Comparison of ENCODE assay signal across 8 cellular contexts in the genomic region with DNA sequence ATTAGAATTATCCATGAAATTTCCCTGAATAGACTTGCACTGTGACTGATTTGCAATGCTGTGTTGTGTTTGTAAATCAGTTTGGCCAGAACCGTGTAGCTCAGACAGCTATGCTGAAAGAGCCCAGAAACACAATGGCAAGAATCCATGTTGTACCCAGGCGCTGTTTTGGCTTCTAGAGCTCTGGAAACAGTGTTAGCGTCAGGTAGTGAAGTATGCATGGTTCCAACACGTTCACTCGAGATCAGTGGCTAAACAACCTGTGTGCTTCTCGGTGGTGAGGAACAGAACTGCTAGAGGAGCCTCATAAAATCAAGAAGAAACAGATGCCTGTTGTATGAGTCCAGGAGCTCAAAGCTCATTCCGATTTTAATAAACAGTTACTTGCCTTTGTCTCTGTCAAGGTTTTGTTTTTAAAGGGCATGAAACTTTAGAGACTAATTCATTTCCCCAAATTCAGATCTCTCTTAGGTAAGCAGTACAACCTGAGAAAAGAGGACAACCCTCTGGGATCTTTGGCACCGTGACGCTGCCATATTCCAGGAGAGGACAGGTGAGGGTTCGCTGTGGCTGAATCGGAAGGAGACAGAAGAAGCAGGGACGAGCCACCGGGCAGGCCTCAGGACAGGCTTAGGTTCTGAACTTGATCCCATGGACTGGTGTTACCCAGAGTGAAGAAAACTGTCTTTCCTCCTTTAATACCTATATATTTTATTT. TPM values are rescaled to one million over a fixed set of nuclear protein-coding genes. Genes with fewer than 3 reads are reported as not detected.
DNase-seq lines count a peak whose midpoint lies in the region; ATAC-seq and TF ChIP-seq lines count a peak whose summit lies in the region.

No MANE protein-coding gene starts in this region.

- H3K9me3 ChIP-seq in BLaER1: no peaks in the 10 kb centered on the region
- H3K9me3 ChIP-seq in HCT116 (ENCODE audit: control insufficient read depth in 1 of 2, insufficient read depth in 1 of 2, low read depth in 1 of 2, low read length in 2 of 2): no peaks in the 10 kb centered on the region
- no peaks in the 10 kb centered on the region for H3K9me3 ChIP-seq in right lobe of liver

- TF ChIP-seq CTCF in HCT116 (IDR thresholded peaks at IDR 0.05 in 2 of 3, conservative IDR thresholded peaks at IDR 0.05 in 1 of 3; ENCODE audit: borderline replicate concordance in 1 of 3, insufficient read depth in 1 of 3, low read depth in 2 of 3, low read length in 2 of 3) (no peak), right lobe of liver (IDR thresholded peaks at IDR 0.05) (no peak)
- no peak for TF ChIP-seq CTCF in activated CD8-positive, alpha-beta T cell treated with anti-CD3 and anti-CD28 coated beads for 36 hours (IDR thresholded peaks at IDR 0.05)

- peak overlapping the region; percentile 69 for H3K4me3 ChIP-seq in BLaER1
- H3K4me3 ChIP-seq in HCT116 (replicated peaks in 1 of 2; ENCODE audit: low read depth in 1 of 2, low read length in 2 of 2): peak overlapping the region in 1 of 2 experiments; percentile 62; a peak in 2 of 4 replicates
- peak overlapping the region; percentile 58 to 85 (median 74) for H3K4me3 ChIP-seq in right lobe of liver

- intact Hi-C loops in HCT116 (cut with micrococcal nuclease) (loop anchor here (1.0 to 2.0 kb wide), 3 partner anchors 188 to 461 kb away; a partner anchor contains a TSS), right lobe of liver (cut with DNase I) (loop anchor here (5.0 to 10.0 kb wide), 2 partner anchors 185 to 442 kb away; no protein-coding TSS in a partner anchor)
- intact Hi-C loops in activated CD8-positive, alpha-beta T cell treated with anti-CD3 and anti-CD28 coated beads for 36 hours (cut with micrococcal nuclease): loop anchor here (2.0 to 10.0 kb wide), 4 partner anchors 115 to 445 kb away; no protein-coding TSS in a partner anchor

- H4K20me1 ChIP-seq in BLaER1 (no peaks in the 10 kb centered on the region), HCT116 (ENCODE audit: insufficient read depth) (no peaks in the 10 kb centered on the region)

- H3K27me3 Mint-ChIP-seq in activated CD8-positive, alpha-beta T cell treated with anti-CD3 and anti-CD28 coated beads for 36 hours: no peaks in the 10 kb centered on the region

- 37% methylated on average over 12 of the region's 13 CpGs for WGBS in right lobe of liver (ENCODE audit: insufficient coverage, low coverage, low lambda C conversion rate, missing lambda C conversion rate)

- peaks cover 6% of the 10 kb centered on the region for H3K4me1 Mint-ChIP-seq in activated CD8-positive, alpha-beta T cell treated with anti-CD3 and anti-CD28 coated beads for 36 hours (ENCODE audit: low read depth)

- RAD21 ChIA-PET in HCT116 (lab: Charles Lee; ENCODE audit: low non-redundant PET in 1 of 2, low total read pairs in 2 of 2, uncharacterized antibody in 2 of 2, unreplicated experiment in 2 of 2): interaction anchor here (1.1 to 1.2 kb wide), 2 partner anchors 444 to 601 kb away, joined by 3 read pairs; no protein-coding TSS in a partner anchor

- H3K27ac ChIP-seq in BLaER1 (peak overlapping the region; percentile 86; the same call in 1 of the 2 replicates), HCT116 (ENCODE audit: low read depth, low read length) (no peak overlapping the region), right lobe of liver (peak overlapping the region; percentile 2 to 38 (median 15))

- H2AFZ ChIP-seq in HCT116 (ENCODE audit: low read depth, low read length, poor library complexity, severe bottlenecking): peak overlapping the region; percentile 48

- H3K36me3 Mint-ChIP-seq in activated CD8-positive, alpha-beta T cell treated with anti-CD3 and anti-CD28 coated beads for 36 hours (ENCODE audit: low read depth): no peaks in the 10 kb centered on the region

- peak overlapping the region; percentile 90 for H3K4me2 ChIP-seq in BLaER1
- peak overlapping the region; percentile 95 for H3K4me2 ChIP-seq in HCT116 (ENCODE audit: low read length)

- H3K27me3 ChIP-seq in BLaER1: no peaks in the 10 kb centered on the region
- no peaks in the 10 kb centered on the region for H3K27me3 ChIP-seq in HCT116 (ENCODE audit: insufficient read depth, low read length)
- H3K27me3 ChIP-seq in right lobe of liver: no peaks in the 10 kb centered on the region

- H3K36me3 ChIP-seq in BLaER1: peaks cover 13% of the 10 kb centered on the region
- H3K36me3 ChIP-seq in HCT116 (ENCODE audit: control insufficient read depth in 1 of 2, insufficient read depth in 2 of 2, low read length in 2 of 2): peaks cover 0 to 6% of the 10 kb centered on the region in 2 experiments; a peak in 1 of 4 replicates
- H3K36me3 ChIP-seq in right lobe of liver: no peaks in the 10 kb centered on the region

- DNase-seq in HCT116 (ENCODE audit: low read depth, low spot score): no peak
- DNase-seq in activated CD8-positive, alpha-beta T cell treated with anti-CD3 and anti-CD28 coated beads for 36 hours: no peak
- DNase-seq in right lobe of liver: peak in 1 of 3 donors; percentile 60
- DNase-seq in amniotic stem cell (lab: John Stamatoyannopoulos, UW): no peak
- DNase-seq in foreskin melanocyte: no peak
- no peak for DNase-seq in D341Med (ENCODE audit: low spot score)
- DNase-seq in cerebellar nuclear complex (lab: John Stamatoyannopoulos, UW): no peak

- ATAC-seq in HCT116 (no peak), right lobe of liver (peak; percentile 30 to 51 (median 38))
- ATAC-seq in activated CD8-positive, alpha-beta T cell treated with anti-CD3 and anti-CD28 coated beads for 36 hours: no peak

- no TSS peak for BruUV-seq in HCT116 (replicated peaks; lab: Mats Ljungman, UMichigan)

- H3K79me2 ChIP-seq in HCT116 (ENCODE audit: insufficient read depth, low read length): no peaks in the 10 kb centered on the region

- H3K9me3 Mint-ChIP-seq in activated CD8-positive, alpha-beta T cell treated with anti-CD3 and anti-CD28 coated beads for 36 hours: no peaks in the 10 kb centered on the region

- peak overlapping the region; percentile 82; the same call in 1 of the 2 replicates for H3K9ac ChIP-seq in BLaER1
- H3K9ac ChIP-seq in HCT116 (ENCODE audit: low read length): peak overlapping the region; percentile 67

- CTCF ChIA-PET in HCT116 (lab: Charles Lee): interaction anchor here (0.6 to 3.5 kb wide), 6 partner anchors 43 to 559 kb away, joined by 3 to 30 read pairs (median 6); a partner anchor contains a TSS
- CTCF ChIA-PET in activated CD8-positive, alpha-beta T cell treated with anti-CD3 and anti-CD28 coated beads for 36 hours (lab: Charles Lee): interaction anchor here (0.6 to 3.0 kb wide), 34 partner anchors 9 to 479 kb away, joined by 3 to 25 read pairs (median 4); a partner anchor contains a TSS

- H3K4me3 Mint-ChIP-seq in activated CD8-positive, alpha-beta T cell treated with anti-CD3 and anti-CD28 coated beads for 36 hours: peak overlapping the region; percentile 52

- TF ChIP-seq POLR2A in HCT116 (IDR thresholded peaks at IDR 0.05; ENCODE audit: borderline replicate concordance, extremely low read depth, insufficient read depth, insufficient read length) (no peak), right lobe of liver (IDR thresholded peaks at IDR 0.05) (no peak)

- TF ChIP-seq RAD21 in HCT116 (IDR thresholded peaks at IDR 0.05; ENCODE audit: low read depth): no peak

- H3K27ac Mint-ChIP-seq in activated CD8-positive, alpha-beta T cell treated with anti-CD3 and anti-CD28 coated beads for 36 hours: peak overlapping the region; percentile 48

- POLR2A ChIA-PET in HCT116 (lab: Charles Lee): interaction anchor here (0.7 to 1.1 kb wide), 2 partner anchors 49 to 444 kb away, joined by 3 read pairs; no protein-coding TSS in a partner anchor
- POLR2A ChIA-PET in activated CD8-positive, alpha-beta T cell treated with anti-CD3 and anti-CD28 coated beads for 36 hours (lab: Charles Lee): interaction anchor here (0.7 to 1.6 kb wide), 6 partner anchors 10 to 461 kb away, joined by 3 to 8 read pairs (median 4); a partner anchor contains a TSS

- peaks cover 33% of the 10 kb centered on the region for H3K4me1 ChIP-seq in BLaER1
- peaks cover 12 to 19% of the 10 kb centered on the region in 2 experiments; a peak in 3 of 4 replicates for H3K4me1 ChIP-seq in HCT116 (ENCODE audit: control insufficient read depth in 1 of 2, insufficient read depth in 2 of 2, low read length in 2 of 2)
- H3K4me1 ChIP-seq in right lobe of liver: peaks cover 0 to 22% (median 8%) of the 10 kb centered on the region in 4 donors

- no peaks in the 10 kb centered on the region for H3K9me2 ChIP-seq in HCT116 (ENCODE audit: insufficient read depth)

TF ChIP-seq in HCT116, 20 proteins besides CTCF, POLR2A, EP300 and RAD21:
- no peak for TF ChIP-seq FOSL1 (IDR thresholded peaks at IDR 0.05; ENCODE audit: low read depth)
- TF ChIP-seq, protein P1, sequence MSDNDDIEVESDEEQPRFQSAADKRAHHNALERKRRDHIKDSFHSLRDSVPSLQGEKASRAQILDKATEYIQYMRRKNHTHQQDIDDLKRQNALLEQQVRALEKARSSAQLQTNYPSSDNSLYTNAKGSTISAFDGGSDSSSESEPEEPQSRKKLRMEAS (IDR thresholded peaks at IDR 0.05): no peak
- TF ChIP-seq, protein P2, sequence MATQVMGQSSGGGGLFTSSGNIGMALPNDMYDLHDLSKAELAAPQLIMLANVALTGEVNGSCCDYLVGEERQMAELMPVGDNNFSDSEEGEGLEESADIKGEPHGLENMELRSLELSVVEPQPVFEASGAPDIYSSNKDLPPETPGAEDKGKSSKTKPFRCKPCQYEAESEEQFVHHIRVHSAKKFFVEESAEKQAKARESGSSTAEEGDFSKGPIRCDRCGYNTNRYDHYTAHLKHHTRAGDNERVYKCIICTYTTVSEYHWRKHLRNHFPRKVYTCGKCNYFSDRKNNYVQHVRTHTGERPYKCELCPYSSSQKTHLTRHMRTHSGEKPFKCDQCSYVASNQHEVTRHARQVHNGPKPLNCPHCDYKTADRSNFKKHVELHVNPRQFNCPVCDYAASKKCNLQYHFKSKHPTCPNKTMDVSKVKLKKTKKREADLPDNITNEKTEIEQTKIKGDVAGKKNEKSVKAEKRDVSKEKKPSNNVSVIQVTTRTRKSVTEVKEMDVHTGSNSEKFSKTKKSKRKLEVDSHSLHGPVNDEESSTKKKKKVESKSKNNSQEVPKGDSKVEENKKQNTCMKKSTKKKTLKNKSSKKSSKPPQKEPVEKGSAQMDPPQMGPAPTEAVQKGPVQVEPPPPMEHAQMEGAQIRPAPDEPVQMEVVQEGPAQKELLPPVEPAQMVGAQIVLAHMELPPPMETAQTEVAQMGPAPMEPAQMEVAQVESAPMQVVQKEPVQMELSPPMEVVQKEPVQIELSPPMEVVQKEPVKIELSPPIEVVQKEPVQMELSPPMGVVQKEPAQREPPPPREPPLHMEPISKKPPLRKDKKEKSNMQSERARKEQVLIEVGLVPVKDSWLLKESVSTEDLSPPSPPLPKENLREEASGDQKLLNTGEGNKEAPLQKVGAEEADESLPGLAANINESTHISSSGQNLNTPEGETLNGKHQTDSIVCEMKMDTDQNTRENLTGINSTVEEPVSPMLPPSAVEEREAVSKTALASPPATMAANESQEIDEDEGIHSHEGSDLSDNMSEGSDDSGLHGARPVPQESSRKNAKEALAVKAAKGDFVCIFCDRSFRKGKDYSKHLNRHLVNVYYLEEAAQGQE (IDR thresholded peaks at IDR 0.05; ENCODE audit: low read depth): no peak
- no peak for TF ChIP-seq EZH2phosphoT487 (IDR thresholded peaks at IDR 0.05; ENCODE audit: borderline replicate concordance)
TF ChIP-seq in HCT116: peak in this region for 0.

RNA-seq across cellular contexts. Expression of a gene that starts 43.6 kb away (rescaled TPM):
- 87.9 TPM for total RNA-seq in HCT116 (2021; ENCODE audit: unreplicated experiment)
- polyA plus RNA-seq in HCT116 (2012): 87.9 and 97.5 TPM in 2 replicates
- total RNA-seq in activated CD8-positive, alpha-beta T cell treated with anti-CD3 and anti-CD28 coated beads for 36 hours: 10 to 100 TPM; 68.4 to 70.6 TPM
- total RNA-seq in right lobe of liver: 10 to 100 TPM; 32.8 to 47.6 (median 37.6) TPM

Comparison
In these comparisons a context has a peak if more than half of its experiments do, and no peak if none do; other contexts are left out.
1. ATAC-seq: peak in right lobe of liver (4 of 4); none in HCT116 (single experiment) and activated CD8-positive, alpha-beta T cell treated with anti-CD3 and anti-CD28 coated beads for 36 hours (single experiment).